ENCODE assay signal across 9 cellular contexts in genomic region chr9:131500377-131500776, GRCh38. TPM values are rescaled to one million over a fixed set of nuclear protein-coding genes. Genes with fewer than 3 reads are reported as not detected.
DNase-seq lines count a peak whose midpoint lies in the region; ATAC-seq and TF ChIP-seq lines count a peak whose summit lies in the region.
"Had no signal": no experiment of that assay in that cellular context is flagged by ENCODE, and none has a peak within 500 bp of the region (broad histone marks: within the 10 kb centered on the region; RNA-seq: fewer than 3 reads in every experiment).

No MANE protein-coding gene starts in this region.

- H3K27ac Mint-ChIP-seq in activated CD8-positive, alpha-beta T cell treated with anti-CD3 and anti-CD28 coated beads for 36 hours: peak overlapping the region; percentile 91

- TF ChIP-seq POLR2A in sigmoid colon (IDR thresholded peaks at IDR 0.05): no peak

- intact Hi-C loops in activated CD8-positive, alpha-beta T cell treated with anti-CD3 and anti-CD28 coated beads for 36 hours (cut with micrococcal nuclease): loop anchor here (5.0 kb wide), 2 partner anchors 93 to 232 kb away; no protein-coding TSS in a partner anchor
- intact Hi-C loops in sigmoid colon (cut with DNase I): loop anchor here (5.0 to 10.0 kb wide), 2 partner anchors 98 to 244 kb away; partner anchors contain the start of gene RAPGEF1

- H3K36me3 Mint-ChIP-seq in activated CD8-positive, alpha-beta T cell treated with anti-CD3 and anti-CD28 coated beads for 36 hours (ENCODE audit: low read depth): peaks cover 26% of the 10 kb centered on the region

- peak; percentile 91 for DNase-seq in Jurkat, Clone E6-1 (ENCODE audit: low read depth, low spot score)
- peak; percentile 87 for DNase-seq in activated CD8-positive, alpha-beta T cell treated with anti-CD3 and anti-CD28 coated beads for 36 hours
- DNase-seq in effector memory CD4-positive, alpha-beta T cell: peak; percentile 59 to 72 (median 64)
- peak; percentile 31 to 65 (median 52) for DNase-seq in stimulated activated CD4-positive, alpha-beta T cell treated with anti-CD3 and anti-CD28 coated beads, TNF-alpha, amount 100 ng/mL, for 24 hours (ENCODE audit: low read depth in 3 of 3)
- DNase-seq in sigmoid colon: no peak
- DNase-seq: NCI-H187 treated with DMSO at 0.1 percent for 48 hours had no signal

- peak overlapping the region; percentile 89 for H3K4me3 ChIP-seq in Jurkat, Clone E6-1 (ENCODE audit: low read length)
- no peak overlapping the region for H3K4me3 ChIP-seq in effector memory CD4-positive, alpha-beta T cell (ENCODE audit: insufficient read depth, low read depth, low read length, poor library complexity, severe bottlenecking)
- H3K4me3 ChIP-seq in sigmoid colon: no peak overlapping the region

- no peak for TF ChIP-seq CTCF in activated CD8-positive, alpha-beta T cell treated with anti-CD3 and anti-CD28 coated beads for 36 hours (IDR thresholded peaks at IDR 0.05)
- no peak for TF ChIP-seq CTCF in sigmoid colon (IDR thresholded peaks at IDR 0.05)

- CTCF ChIA-PET in activated CD8-positive, alpha-beta T cell treated with anti-CD3 and anti-CD28 coated beads for 36 hours (lab: Charles Lee): interaction anchor here (0.9 to 2.0 kb wide), 5 partner anchors 21 to 228 kb away, joined by 3 to 4 read pairs (median 3); no protein-coding TSS in a partner anchor

- 67 to 73% methylated on average over 12 of the region's 12 CpGs for WGBS in sigmoid colon, 2 donors

- H3K36me3 ChIP-seq in effector memory CD4-positive, alpha-beta T cell (ENCODE audit: control insufficient read depth, insufficient read depth, low read length): peaks cover 26% of the 10 kb centered on the region
- peaks cover 12 to 52% (median 31%) of the 10 kb centered on the region in 4 donors for H3K36me3 ChIP-seq in sigmoid colon

- POLR2A ChIA-PET in activated CD8-positive, alpha-beta T cell treated with anti-CD3 and anti-CD28 coated beads for 36 hours (lab: Charles Lee): interaction anchor here (0.9 to 3.1 kb wide), 9 partner anchors 20 to 246 kb away, joined by 3 to 8 read pairs (median 4); no protein-coding TSS in a partner anchor

- H3K27ac ChIP-seq in effector memory CD4-positive, alpha-beta T cell (ENCODE audit: insufficient read depth, low read length, poor library complexity, severe bottlenecking): peak overlapping the region; percentile 81
- H3K27ac ChIP-seq in sigmoid colon: no peak overlapping the region

- peak overlapping the region; percentile 66 for H3K4me3 Mint-ChIP-seq in activated CD8-positive, alpha-beta T cell treated with anti-CD3 and anti-CD28 coated beads for 36 hours

- no peak for TF ChIP-seq EP300 in sigmoid colon (IDR thresholded peaks at IDR 0.05)

- no peaks in the 10 kb centered on the region for H3K27me3 Mint-ChIP-seq in activated CD8-positive, alpha-beta T cell treated with anti-CD3 and anti-CD28 coated beads for 36 hours

- ATAC-seq in activated CD8-positive, alpha-beta T cell treated with anti-CD3 and anti-CD28 coated beads for 36 hours: peak; percentile 67
- ATAC-seq in GM18520 (IDR thresholded peaks at IDR 0.05; ENCODE audit: unreplicated experiment): no peak
- no peak for ATAC-seq in HG02884 (IDR thresholded peaks at IDR 0.05; ENCODE audit: unreplicated experiment)
- no peak for ATAC-seq in HG02840 (IDR thresholded peaks at IDR 0.05; ENCODE audit: low FRiP score, unreplicated experiment)

- no peaks in the 10 kb centered on the region for H3K9me3 ChIP-seq in effector memory CD4-positive, alpha-beta T cell (ENCODE audit: control insufficient read depth, low read length)
- H3K9me3 ChIP-seq in sigmoid colon: no peaks in the 10 kb centered on the region

- H3K4me1 Mint-ChIP-seq in activated CD8-positive, alpha-beta T cell treated with anti-CD3 and anti-CD28 coated beads for 36 hours (ENCODE audit: low read depth): peaks cover 61% of the 10 kb centered on the region

- peaks cover 48% of the 10 kb centered on the region for H3K4me1 ChIP-seq in effector memory CD4-positive, alpha-beta T cell (ENCODE audit: control insufficient read depth, insufficient read depth, low read length, poor library complexity, severe bottlenecking)
- peaks cover 0 to 27% (median 24%) of the 10 kb centered on the region in 4 donors for H3K4me1 ChIP-seq in sigmoid colon

- H3K27me3 ChIP-seq in effector memory CD4-positive, alpha-beta T cell (replicated peaks; ENCODE audit: control insufficient read depth, insufficient read depth, low read length, poor library complexity, severe bottlenecking): no peaks in the 10 kb centered on the region
- no peaks in the 10 kb centered on the region for H3K27me3 ChIP-seq in sigmoid colon

- no peaks in the 10 kb centered on the region for H3K9me3 Mint-ChIP-seq in activated CD8-positive, alpha-beta T cell treated with anti-CD3 and anti-CD28 coated beads for 36 hours

RNA-seq across cellular contexts. Expression of gene POMT1, which starts 2.3 kb away (rescaled TPM):
- polyA plus RNA-seq in Jurkat, Clone E6-1 (2012; ENCODE audit: insufficient read depth, insufficient read length): 33.2 TPM
- 10 to 100 TPM; 30.2 to 35.9 TPM for total RNA-seq in activated CD8-positive, alpha-beta T cell treated with anti-CD3 and anti-CD28 coated beads for 36 hours
- total RNA-seq in sigmoid colon: 10 to 100 TPM; 21.9 to 61.2 (median 30.0) TPM
- polyA plus RNA-seq in sigmoid colon: 10 to 100 TPM in 1 of 3 donors, 1 to 10 TPM in 2; 3.6 to 19.8 (median 4.4) TPM

RNA-seq across cellular contexts. Expression of gene UCK1, which starts 30.7 kb away (rescaled TPM):
- polyA plus RNA-seq in Jurkat, Clone E6-1 (2012; ENCODE audit: insufficient read depth, insufficient read length): 39.5 TPM
- 10 to 100 TPM; 16.7 to 22.1 TPM for total RNA-seq in activated CD8-positive, alpha-beta T cell treated with anti-CD3 and anti-CD28 coated beads for 36 hours
- 10 to 100 TPM; 35.7 to 67.5 (median 52.0) TPM for total RNA-seq in sigmoid colon
- 10 to 100 TPM; 20.8 to 30.1 (median 28.2) TPM for polyA plus RNA-seq in sigmoid colon

RNA-seq across cellular contexts. Expression of gene PRRT1B, which starts 44.9 kb away (rescaled TPM):
- not detected for polyA plus RNA-seq in Jurkat, Clone E6-1 (2012; ENCODE audit: insufficient read depth, insufficient read length)
- total RNA-seq in activated CD8-positive, alpha-beta T cell treated with anti-CD3 and anti-CD28 coated beads for 36 hours: not detected
- not detected for total RNA-seq in sigmoid colon
- 1 to 10 TPM in 2 of 3 donors, under 1 TPM in 1; 0.45 to 3.6 (median 1.4) TPM for polyA plus RNA-seq in sigmoid colon
